In genomic region chr19:45591004-45591637, GRCh38 we compare ENCODE assay signal across 8 cellular contexts. TPM values are rescaled to one million over a fixed set of nuclear protein-coding genes. Genes with fewer than 3 reads are reported as not detected.
DNase-seq lines count a peak whose midpoint lies in the region; ATAC-seq, FAIRE-seq and TF ChIP-seq lines count a peak whose summit lies in the region.

No MANE protein-coding gene starts in this region.

- TF ChIP-seq CTCF in D721Med (IDR thresholded peaks at IDR 0.05; ENCODE audit: insufficient read depth, missing control alignments): peak; percentile 93

- CTCF ChIA-PET in activated CD8-positive, alpha-beta memory T cell treated with anti-CD3 and anti-CD28 coated beads, Interleukin-2, amount 10 ng/mL, durations not matched to agents 7 days and 5 days (lab: Charles Lee): interaction anchor here (0.7 to 1.7 kb wide), 9 partner anchors 10 to 166 kb away, joined by 3 to 14 read pairs (median 4); partner anchors contain the start of genes QPCTL and SNRPD2

- no peak for FAIRE-seq in D721Med (lab: Jason Lieb, UNC)

- peak; percentile 78 for ATAC-seq in activated CD8-positive, alpha-beta memory T cell treated with anti-CD3 and anti-CD28 coated beads, Interleukin-2, amount 10 ng/mL, durations not matched to agents 7 days and 5 days
- ATAC-seq in left cardiac atrium (peak in 1 of 2 donors; percentile 44), HG03342 (IDR thresholded peaks at IDR 0.05; ENCODE audit: unreplicated experiment) (no peak), GM21390 (IDR thresholded peaks at IDR 0.05; ENCODE audit: unreplicated experiment) (no peak)

- DNase-seq in D721Med (ENCODE audit: insufficient read length, low spot score) (no peak), Kasumi-1 (lab: John Stamatoyannopoulos, UW) (peak; percentile 6 to 21), left cardiac atrium (peak; percentile 39), EL (no peak)
- DNase-seq in activated CD8-positive, alpha-beta memory T cell treated with anti-CD3 and anti-CD28 coated beads, Interleukin-2, amount 10 ng/mL, durations not matched to agents 7 days and 5 days: peak; percentile 61
- DNase-seq in stimulated activated CD4-positive, alpha-beta T cell treated with anti-CD3 and anti-CD28 coated beads, Interleukin-4, amount 100 ng/mL, for 48 hours (ENCODE audit: low read depth in 2 of 2): peak; percentile 29 to 35

- H3K9me3 Mint-ChIP-seq in activated CD8-positive, alpha-beta memory T cell treated with anti-CD3 and anti-CD28 coated beads, Interleukin-2, amount 10 ng/mL, durations not matched to agents 7 days and 5 days (ENCODE audit: low read depth): no peaks in the 10 kb centered on the region

- intact Hi-C loops in left cardiac atrium (cut with DNase I): no loop called here

- H3K27ac Mint-ChIP-seq in activated CD8-positive, alpha-beta memory T cell treated with anti-CD3 and anti-CD28 coated beads, Interleukin-2, amount 10 ng/mL, durations not matched to agents 7 days and 5 days: no peak overlapping the region

- H3K36me3 Mint-ChIP-seq in activated CD8-positive, alpha-beta memory T cell treated with anti-CD3 and anti-CD28 coated beads, Interleukin-2, amount 10 ng/mL, durations not matched to agents 7 days and 5 days: no peaks in the 10 kb centered on the region

- peaks cover 40% of the 10 kb centered on the region for H3K27me3 Mint-ChIP-seq in activated CD8-positive, alpha-beta memory T cell treated with anti-CD3 and anti-CD28 coated beads, Interleukin-2, amount 10 ng/mL, durations not matched to agents 7 days and 5 days

- peaks cover 13% of the 10 kb centered on the region for H3K4me1 Mint-ChIP-seq in activated CD8-positive, alpha-beta memory T cell treated with anti-CD3 and anti-CD28 coated beads, Interleukin-2, amount 10 ng/mL, durations not matched to agents 7 days and 5 days

- no peak overlapping the region for H3K4me3 Mint-ChIP-seq in activated CD8-positive, alpha-beta memory T cell treated with anti-CD3 and anti-CD28 coated beads, Interleukin-2, amount 10 ng/mL, durations not matched to agents 7 days and 5 days

RNA-seq across cellular contexts. Expression of gene OPA3, which starts 6.5 kb away (rescaled TPM):
- total RNA-seq in activated CD8-positive, alpha-beta memory T cell treated with anti-CD3 and anti-CD28 coated beads, Interleukin-2, amount 10 ng/mL, durations not matched to agents 7 days and 5 days: 10 to 100 TPM; 13.4 to 16.7 TPM
- 10 to 100 TPM; 19.1 to 27.1 TPM for total RNA-seq in left cardiac atrium

RNA-seq across cellular contexts. Expression of gene GPR4, which starts 10.9 kb away (rescaled TPM):
- total RNA-seq in activated CD8-positive, alpha-beta memory T cell treated with anti-CD3 and anti-CD28 coated beads, Interleukin-2, amount 10 ng/mL, durations not matched to agents 7 days and 5 days: not detected
- total RNA-seq in left cardiac atrium: 10 to 100 TPM in 1 of 2 donors, 1 to 10 TPM in 1; 5.2 to 17.7 TPM

RNA-seq across cellular contexts. Expression of gene EML2, which starts 48.1 kb away (rescaled TPM):
- total RNA-seq in activated CD8-positive, alpha-beta memory T cell treated with anti-CD3 and anti-CD28 coated beads, Interleukin-2, amount 10 ng/mL, durations not matched to agents 7 days and 5 days: 100 to 1,000 TPM; 122 to 128 TPM
- 10 to 100 TPM; 30.1 to 34.8 TPM for total RNA-seq in left cardiac atrium

Comparison
In these comparisons a context has a peak if more than half of its experiments do, and no peak if none do; other contexts are left out.
1. DNase-seq: peak in Kasumi-1 (2 of 2), activated CD8-positive, alpha-beta memory T cell treated with anti-CD3 and anti-CD28 coated beads, Interleukin-2, amount 10 ng/mL, durations not matched to agents 7 days and 5 days (single experiment), left cardiac atrium (single experiment) and stimulated activated CD4-positive, alpha-beta T cell treated with anti-CD3 and anti-CD28 coated beads, Interleukin-4, amount 100 ng/mL, for 48 hours (2 of 2); none in D721Med (single experiment) and EL (single experiment).
2. RNA of gene GPR4, which starts 10.9 kb away (total RNA-seq): 5.2 to 17.7 TPM in left cardiac atrium; not detected in activated CD8-positive, alpha-beta memory T cell treated with anti-CD3 and anti-CD28 coated beads, Interleukin-2, amount 10 ng/mL, durations not matched to agents 7 days and 5 days; every median in the first group is over 4 times any median in the second.